In the genomic region with DNA sequence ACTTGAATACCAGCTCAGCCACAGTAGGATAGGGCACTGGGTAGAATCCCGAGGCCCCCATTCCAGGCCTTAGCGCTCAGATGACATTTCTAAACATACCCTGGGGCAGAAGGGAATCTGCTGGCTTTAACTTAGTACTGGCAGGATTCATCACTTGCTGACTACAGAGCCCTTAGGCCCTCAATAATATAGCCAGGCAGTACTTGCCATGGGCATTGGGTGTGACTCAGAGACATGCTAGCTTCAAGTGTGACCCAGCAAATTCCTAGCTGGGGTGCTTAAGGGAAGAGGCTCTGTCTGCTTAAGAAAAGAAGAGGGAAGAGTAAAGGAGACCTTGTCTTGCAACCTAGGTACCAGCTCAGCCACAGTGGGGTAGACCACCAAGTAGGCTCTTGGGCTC, we compare ENCODE assay signal across 31 cellular contexts. TPM values are rescaled to one million over a fixed set of nuclear protein-coding genes. Genes with fewer than 3 reads are reported as not detected.
DNase-seq lines count a peak whose midpoint lies in the region; ATAC-seq, FAIRE-seq and TF ChIP-seq lines count a peak whose summit lies in the region.
"Had no signal": no experiment of that assay in that cellular context is flagged by ENCODE, and none has a peak within 500 bp of the region (broad histone marks: within the 10 kb centered on the region; RNA-seq: fewer than 3 reads in every experiment).

No MANE protein-coding gene starts in this region.

- no peak overlapping the region for H3K23ac ChIP-seq in mesendoderm (ENCODE audit: low read length)

- H3K27me3 ChIP-seq in bronchial epithelial cell (ENCODE audit: control insufficient read depth, insufficient read depth, low read length) (no peaks in the 10 kb centered on the region), mesendoderm (ENCODE audit: insufficient read depth, low read length, poor library complexity) (no peaks in the 10 kb centered on the region), psoas muscle (ENCODE audit: insufficient read depth in 3 of 3, low read length in 2 of 3) (no peaks in the 10 kb centered on the region), tibial artery (peaks cover 0 to 4% of the 10 kb centered on the region in 2 donors)
- H3K27me3 ChIP-seq: BLaER1, body of pancreas, sigmoid colon, suprapubic skin had no signal

- no peak overlapping the region for H3K9ac ChIP-seq in mesendoderm (ENCODE audit: low read length)
- H3K9ac ChIP-seq: BLaER1 had no signal

- H2BK15ac ChIP-seq in mesendoderm (replicated peaks; ENCODE audit: low read depth), result no peak overlapping the region

- no peak overlapping the region for H2AK5ac ChIP-seq in mesendoderm (ENCODE audit: low read length)

- peak; percentile 62 for FAIRE-seq in bronchial epithelial cell (lab: Jason Lieb, UNC)
- FAIRE-seq: endothelial cell of umbilical vein, GM12891, urothelium cell line had no signal

- no peak for ATAC-seq in psoas muscle
- ATAC-seq: activated naive CD8-positive, alpha-beta T cell treated with anti-CD3 and anti-CD28 coated beads, Interleukin-2, amount 50 U/mL, for 24 hours; activated T-cell treated with anti-CD3 and anti-CD28 coated beads, Interleukin-2, amount 50 U/mL, for 4 hours; body of pancreas had no signal

- no peaks in the 10 kb centered on the region for H3K9me3 ChIP-seq in psoas muscle
- peaks cover 0 to 9% (median 5%) of the 10 kb centered on the region in 3 donors for H3K9me3 ChIP-seq in tibial artery
- H3K9me3 ChIP-seq: BLaER1, body of pancreas, suprapubic skin had no signal

- H3K4me3 ChIP-seq in bronchial epithelial cell (ENCODE audit: low read depth, low read length), result no peak overlapping the region
- H3K4me3 ChIP-seq in mesendoderm (ENCODE audit: low read length), result no peak overlapping the region
- no peak overlapping the region for H3K4me3 ChIP-seq in psoas muscle
- no peak overlapping the region for H3K4me3 ChIP-seq in tibial artery
- H3K4me3 ChIP-seq: BLaER1, body of pancreas, sigmoid colon, suprapubic skin had no signal

- no peaks in the 10 kb centered on the region for H3K79me2 ChIP-seq in mesendoderm (ENCODE audit: control insufficient read depth, insufficient read depth, low read length)

- H2BK5ac ChIP-seq in mesendoderm (ENCODE audit: low read length), result no peak overlapping the region

- WGBS in mesendoderm (ENCODE audit: extremely low coverage, insufficient coverage, low lambda C conversion rate), result no CpG with 5 or more reads among the region's 2 CpGs
- 90 to 97% (median 93%) methylated on average over 2 of the region's 2 CpGs for WGBS in psoas muscle, 3 donors

- peak; percentile 77 for DNase-seq in ELR (ENCODE audit: low read depth)
- peak; percentile 7 for DNase-seq in NCI-H226
- DNase-seq in bronchial epithelial cell (ENCODE audit: low read depth), result peak; percentile 82
- peak; percentile 76 for DNase-seq in mesendoderm
- DNase-seq in psoas muscle, result no peak
- no peak for DNase-seq in tibial artery
- no peak for DNase-seq in GDM1 (lab: John Stamatoyannopoulos, UW)
- DNase-seq in COLO668 (lab: John Stamatoyannopoulos, UW; ENCODE audit: unreplicated experiment), result no peak
- DNase-seq: activated CD4-positive, alpha-beta T cell treated with anti-CD3 and anti-CD28 coated beads, Interleukin-2, amount 10 ng/mL, durations not matched to agents 24 days and 14 days; activated naive CD8-positive, alpha-beta T cell treated with anti-CD3 and anti-CD28 coated beads, Interleukin-2, amount 50 U/mL, for 24 hours; activated T-cell treated with anti-CD3 and anti-CD28 coated beads, Interleukin-2, amount 50 U/mL, for 4 hours; body of pancreas; COR-L47; DMS79; KG1; NCI-H1436 treated with DMSO at 0.1 percent for 48 hours; NCI-H82; posterior cingulate gyrus; Right ventricle myocardium superior; sigmoid colon; stimulated activated CD4-positive, alpha-beta T cell treated with anti-CD3 and anti-CD28 coated beads, Interleukin-15, amount 100 ng/mL, for 24 hours; stimulated activated naive CD4-positive, alpha-beta T cell had no signal

- H3K18ac ChIP-seq in mesendoderm (ENCODE audit: low read length), result no peak overlapping the region

- H3K4me2 ChIP-seq in mesendoderm (ENCODE audit: low read length), result no peak overlapping the region
- H3K4me2 ChIP-seq: BLaER1 had no signal

- no peak overlapping the region for H4K5ac ChIP-seq in mesendoderm (ENCODE audit: low read length)

- no peak overlapping the region for H3K56ac ChIP-seq in mesendoderm (ENCODE audit: low read length)

- no peaks in the 10 kb centered on the region for H3K36me3 ChIP-seq in bronchial epithelial cell (ENCODE audit: control insufficient read depth, insufficient read depth, low read length)
- no peaks in the 10 kb centered on the region for H3K36me3 ChIP-seq in mesendoderm (ENCODE audit: control insufficient read depth, insufficient read depth, low read length)
- H3K36me3 ChIP-seq in psoas muscle (ENCODE audit: insufficient read depth in 1 of 2, low read depth in 1 of 2), result no peaks in the 10 kb centered on the region
- no peaks in the 10 kb centered on the region for H3K36me3 ChIP-seq in tibial artery
- H3K36me3 ChIP-seq: BLaER1, sigmoid colon, suprapubic skin had no signal

- H3K4ac ChIP-seq in mesendoderm (ENCODE audit: low read depth, low read length), result no peak overlapping the region

- H3K79me1 ChIP-seq in mesendoderm (ENCODE audit: low read length), result no peaks in the 10 kb centered on the region

- no peaks in the 10 kb centered on the region for H3K4me1 ChIP-seq in mesendoderm (ENCODE audit: control insufficient read depth, low read depth, low read length)
- H3K4me1 ChIP-seq in psoas muscle, result no peaks in the 10 kb centered on the region
- H3K4me1 ChIP-seq in tibial artery, result no peaks in the 10 kb centered on the region
- H3K4me1 ChIP-seq: BLaER1, body of pancreas, sigmoid colon, suprapubic skin had no signal

- H3K27ac ChIP-seq in mesendoderm (ENCODE audit: low read depth, low read length), result no peak overlapping the region
- no peak overlapping the region for H3K27ac ChIP-seq in psoas muscle
- no peak overlapping the region for H3K27ac ChIP-seq in tibial artery
- H3K27ac ChIP-seq: BLaER1, body of pancreas, sigmoid colon, suprapubic skin had no signal

- H2BK120ac ChIP-seq in mesendoderm (ENCODE audit: low read depth, low read length), result no peak overlapping the region

- intact Hi-C loops in psoas muscle (cut with DNase I) (no loop called here), tibial artery (cut with DNase I; ENCODE audit: low total_unique reads) (no loop called here)

- TF ChIP-seq CTCF in bronchial epithelial cell (IDR thresholded peaks at IDR 0.05; ENCODE audit: insufficient read depth, low read length, severe bottlenecking), result no peak
- no peak for TF ChIP-seq CTCF in psoas muscle (IDR thresholded peaks at IDR 0.05)
- no peak for TF ChIP-seq CTCF in tibial artery (IDR thresholded peaks at IDR 0.05)

- no peak overlapping the region for H4K8ac ChIP-seq in mesendoderm (ENCODE audit: low read depth, low read length)

RNA-seq across cellular contexts. Expression of a gene that starts 48.3 kb away (rescaled TPM):
- 12.4 and 14.2 TPM in 2 replicates for total RNA-seq in bronchial epithelial cell
- 5.9 TPM for polyA plus RNA-seq in mesendoderm (2013, experiment 1 of 2)
- 6.3 TPM for polyA plus RNA-seq in mesendoderm (2013, experiment 2 of 2)
- total RNA-seq in psoas muscle, result 1 to 10 TPM; 4.0 to 4.8 (median 4.5) TPM
- 1 to 10 TPM; 2.5 to 4.3 (median 3.1) TPM for polyA plus RNA-seq in psoas muscle

RNA-seq across cellular contexts. Expression of a gene that starts 48.9 kb away (rescaled TPM):
- total RNA-seq in bronchial epithelial cell (not detected in 2 replicates), psoas muscle (not detected)
- polyA plus RNA-seq in mesendoderm (2013, experiment 1 of 2), result 71.5 TPM
- polyA plus RNA-seq in mesendoderm (2013, experiment 2 of 2), result 69.1 TPM
- polyA plus RNA-seq in psoas muscle, result not detected
- total RNA-seq: activated CD4-positive, alpha-beta T cell treated with anti-CD3 and anti-CD28 coated beads, Interleukin-2, amount 10 ng/mL, durations not matched to agents 24 days and 14 days; body of pancreas; chondrocyte; endothelial cell of umbilical vein; H4; HT-29; Right ventricle myocardium superior; sigmoid colon; suprapubic skin had no signal
- polyA plus RNA-seq: AG04450, endothelial cell of umbilical vein, sigmoid colon had no signal

Comparison
In these comparisons a context has a peak if more than half of its experiments do, and no peak if none do; other contexts are left out.
1. DNase-seq: peak in ELR (single experiment), NCI-H226 (single experiment), bronchial epithelial cell (single experiment) and mesendoderm (single experiment); none in psoas muscle (0 of 2), tibial artery (0 of 2), GDM1 (single experiment) and COLO668 (single experiment).